ENCODE assay signal across 1 cellular context in the genomic region with DNA sequence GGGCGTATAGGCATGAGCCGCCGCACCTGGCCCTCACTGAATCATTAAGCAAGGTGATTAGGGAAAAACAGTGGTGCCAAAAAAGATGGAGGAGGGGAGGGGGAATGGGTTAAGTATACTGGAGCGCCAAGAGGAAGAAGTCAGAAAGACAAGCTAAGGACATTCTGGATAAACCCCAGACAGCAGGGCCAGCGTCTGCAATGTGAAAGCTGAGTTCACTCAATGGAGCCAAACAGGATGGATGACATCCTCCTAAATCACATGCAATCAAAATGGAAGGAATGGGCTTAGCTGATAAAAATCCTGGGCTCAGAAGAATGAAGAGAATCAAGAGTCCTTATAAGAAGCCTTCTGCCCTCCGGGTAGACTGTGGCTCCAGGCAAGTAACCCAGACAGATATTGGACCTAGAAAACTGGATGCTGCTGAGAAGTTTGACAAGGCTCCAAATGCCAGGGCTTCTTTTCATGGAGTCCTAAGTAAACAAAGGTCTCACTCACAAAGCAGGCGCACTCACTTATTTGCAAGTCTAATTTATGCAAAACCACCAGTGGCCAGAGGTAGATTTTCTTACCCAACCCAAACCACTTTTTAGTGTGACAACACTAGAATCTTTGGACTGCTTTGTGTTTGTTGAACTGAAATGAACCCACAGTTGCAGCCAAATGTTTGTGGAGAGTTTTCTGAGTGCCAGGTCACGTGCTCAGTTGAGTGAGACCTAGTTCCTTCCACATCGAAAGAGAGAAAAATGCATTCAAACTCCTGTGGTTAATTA.
A peak's percentile ranks its signal among the peaks of the same experiment; 100 is the strongest.
TF ChIP-seq lines count a peak whose summit lies in the region.

No MANE protein-coding gene starts in this region.

TF ChIP-seq in K562, 482 proteins besides CTCF, POLR2A, EP300 and RAD21:
- TF ChIP-seq, protein P1, sequence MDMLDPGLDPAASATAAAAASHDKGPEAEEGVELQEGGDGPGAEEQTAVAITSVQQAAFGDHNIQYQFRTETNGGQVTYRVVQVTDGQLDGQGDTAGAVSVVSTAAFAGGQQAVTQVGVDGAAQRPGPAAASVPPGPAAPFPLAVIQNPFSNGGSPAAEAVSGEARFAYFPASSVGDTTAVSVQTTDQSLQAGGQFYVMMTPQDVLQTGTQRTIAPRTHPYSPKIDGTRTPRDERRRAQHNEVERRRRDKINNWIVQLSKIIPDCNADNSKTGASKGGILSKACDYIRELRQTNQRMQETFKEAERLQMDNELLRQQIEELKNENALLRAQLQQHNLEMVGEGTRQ (CRISPR knock-in tag; IDR thresholded peaks at IDR 0.05), result peak; percentile 14; the same call in 1 of the 2 replicates
- TF ChIP-seq, protein P2, sequence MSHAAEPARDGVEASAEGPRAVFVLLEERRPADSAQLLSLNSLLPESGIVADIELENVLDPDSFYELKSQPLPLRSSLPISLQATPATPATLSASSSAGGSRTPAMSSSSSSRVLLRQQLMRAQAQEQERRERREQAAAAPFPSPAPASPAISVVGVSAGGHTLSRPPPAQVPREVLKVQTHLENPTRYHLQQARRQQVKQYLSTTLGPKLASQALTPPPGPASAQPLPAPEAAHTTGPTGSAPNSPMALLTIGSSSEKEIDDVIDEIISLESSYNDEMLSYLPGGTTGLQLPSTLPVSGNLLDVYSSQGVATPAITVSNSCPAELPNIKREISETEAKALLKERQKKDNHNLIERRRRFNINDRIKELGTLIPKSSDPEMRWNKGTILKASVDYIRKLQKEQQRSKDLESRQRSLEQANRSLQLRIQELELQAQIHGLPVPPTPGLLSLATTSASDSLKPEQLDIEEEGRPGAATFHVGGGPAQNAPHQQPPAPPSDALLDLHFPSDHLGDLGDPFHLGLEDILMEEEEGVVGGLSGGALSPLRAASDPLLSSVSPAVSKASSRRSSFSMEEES (CRISPR knock-in tag; IDR thresholded peaks at IDR 0.05), result peak; percentile 29; the same call in 1 of the 2 replicates
- TF ChIP-seq KDM5B (IDR thresholded peaks at IDR 0.05; ENCODE audit: insufficient replicate concordance, low read depth, low read length) (no peak), ZNF57 (CRISPR knock-in tag; IDR thresholded peaks at IDR 0.05) (no peak), C11orf30 (IDR thresholded peaks at IDR 0.05; ENCODE audit: low read depth) (no peak)
